16 cellular contexts compared by ENCODE assay signal in genomic region chr17:29740017-29740416, GRCh38.
DNase-seq lines count a peak whose midpoint lies in the region; ATAC-seq and TF ChIP-seq lines count a peak whose summit lies in the region.
"Had no signal": no experiment of that assay in that cellular context is flagged by ENCODE, and none has a peak within 500 bp of the region (broad histone marks: within the 10 kb centered on the region; RNA-seq: fewer than 3 reads in every experiment).

No MANE protein-coding gene starts in this region.

- H3K9me3 ChIP-seq in adrenal gland (replicated peaks in 1 of 3) (no peaks in the 10 kb centered on the region), right lobe of liver (no peaks in the 10 kb centered on the region), spleen (no peaks in the 10 kb centered on the region), GM23248 (ENCODE audit: low read depth) (no peaks in the 10 kb centered on the region)
- H3K9me3 ChIP-seq: suprapubic skin had no signal

- H3K4me1 Mint-ChIP-seq in activated CD4-positive, alpha-beta memory T cell treated with anti-CD3 and anti-CD28 coated beads for 36 hours (ENCODE audit: low read depth): peaks cover 34% of the 10 kb centered on the region
- peaks cover 9% of the 10 kb centered on the region for H3K4me1 Mint-ChIP-seq in activated CD4-positive, alpha-beta memory T cell treated with anti-CD3 and anti-CD28 coated beads, Interleukin-2, amount 10 ng/mL, durations not matched to agents 7 days and 5 days

- H3K4me1 ChIP-seq in adrenal gland (replicated peaks in 1 of 2) (peaks cover 0 to 18% of the 10 kb centered on the region in 2 donors), right lobe of liver (peaks cover 0 to 31% (median 2%) of the 10 kb centered on the region in 4 donors), spleen (peaks cover 15 to 86% (median 50%) of the 10 kb centered on the region in 6 donors), GM23248 (ENCODE audit: insufficient read depth) (no peaks in the 10 kb centered on the region)

- peaks cover 5% of the 10 kb centered on the region for H3K36me3 Mint-ChIP-seq in activated CD4-positive, alpha-beta memory T cell treated with anti-CD3 and anti-CD28 coated beads for 36 hours
- peaks cover 4% of the 10 kb centered on the region for H3K36me3 Mint-ChIP-seq in activated CD4-positive, alpha-beta memory T cell treated with anti-CD3 and anti-CD28 coated beads, Interleukin-2, amount 10 ng/mL, durations not matched to agents 7 days and 5 days (ENCODE audit: low read depth)

- TF ChIP-seq POLR2A in adrenal gland (IDR thresholded peaks at IDR 0.05) (no peak), right lobe of liver (IDR thresholded peaks at IDR 0.05) (no peak), spleen (IDR thresholded peaks at IDR 0.05) (no peak)

- CTCF ChIA-PET in activated CD4-positive, alpha-beta memory T cell treated with anti-CD3 and anti-CD28 coated beads for 36 hours (lab: Charles Lee): no interaction called here
- CTCF ChIA-PET in activated CD4-positive, alpha-beta memory T cell treated with anti-CD3 and anti-CD28 coated beads, Interleukin-2, amount 10 ng/mL, durations not matched to agents 7 days and 5 days (lab: Charles Lee): interaction anchor here (1.5 kb wide), 1 partner anchor 39 kb away, joined by 4 read pairs; no protein-coding TSS in a partner anchor

- H4K20me1 ChIP-seq in GM23248 (ENCODE audit: insufficient read depth): no peaks in the 10 kb centered on the region

- no peak overlapping the region for H3K4me3 Mint-ChIP-seq in activated CD4-positive, alpha-beta memory T cell treated with anti-CD3 and anti-CD28 coated beads for 36 hours
- no peak overlapping the region for H3K4me3 Mint-ChIP-seq in activated CD4-positive, alpha-beta memory T cell treated with anti-CD3 and anti-CD28 coated beads, Interleukin-2, amount 10 ng/mL, durations not matched to agents 7 days and 5 days
- H3K4me3 Mint-ChIP-seq: brain had no signal

- POLR2A ChIA-PET in activated CD4-positive, alpha-beta memory T cell treated with anti-CD3 and anti-CD28 coated beads for 36 hours (lab: Charles Lee): interaction anchor here (1.1 kb wide), 1 partner anchor 20 kb away, joined by 3 read pairs; no protein-coding TSS in a partner anchor
- POLR2A ChIA-PET in activated CD4-positive, alpha-beta memory T cell treated with anti-CD3 and anti-CD28 coated beads, Interleukin-2, amount 10 ng/mL, durations not matched to agents 7 days and 5 days (lab: Charles Lee): interaction anchor here (0.9 kb wide), 1 partner anchor 8 kb away, joined by 3 read pairs; no protein-coding TSS in a partner anchor

- no peaks in the 10 kb centered on the region for H3F3A ChIP-seq in GM23248 (ENCODE audit: insufficient read depth)

- no peaks in the 10 kb centered on the region; the same call in 1 of the 2 replicates for H3K79me2 ChIP-seq in GM23248 (ENCODE audit: insufficient read depth)

- H3K4me3 ChIP-seq in adrenal gland (no peak overlapping the region), right lobe of liver (no peak overlapping the region), spleen (no peak overlapping the region), GM23248 (no peak overlapping the region)
- H3K4me3 ChIP-seq: suprapubic skin had no signal

- H3K4me2 ChIP-seq in GM23248 (ENCODE audit: unreplicated experiment): no peak overlapping the region

- in situ Hi-C loops in GM23248 (cut with MboI): no loop called here

- no peaks in the 10 kb centered on the region for H3K9me3 Mint-ChIP-seq in activated CD4-positive, alpha-beta memory T cell treated with anti-CD3 and anti-CD28 coated beads for 36 hours
- H3K9me3 Mint-ChIP-seq in activated CD4-positive, alpha-beta memory T cell treated with anti-CD3 and anti-CD28 coated beads, Interleukin-2, amount 10 ng/mL, durations not matched to agents 7 days and 5 days: no peaks in the 10 kb centered on the region
- H3K9me3 Mint-ChIP-seq: brain had no signal

- H2AFZ ChIP-seq in GM23248: no peak overlapping the region

- no peak for DNase-seq in activated CD4-positive, alpha-beta memory T cell treated with anti-CD3 and anti-CD28 coated beads for 36 hours
- no peak for DNase-seq in activated CD4-positive, alpha-beta memory T cell treated with anti-CD3 and anti-CD28 coated beads, Interleukin-2, amount 10 ng/mL, durations not matched to agents 7 days and 5 days
- DNase-seq in adrenal gland (no peak), right lobe of liver (peak in 2 of 3 donors; percentile 32 to 70), spleen (no peak), SK-N-DZ (ENCODE audit: low spot score) (no peak), GM23248 (no peak), EL (no peak)
- DNase-seq: DMS153; NCI-H2081 treated with DMSO at 0.1 percent for 48 hours; NK-92 treated with Interleukin-12 subunit alpha and Interleukin-12 subunit beta, amount 100 ng/mL, for 24 hours; retina had no signal

- H3K27ac ChIP-seq in adrenal gland: peak overlapping the region in 3 of 5 donors; percentile 7 to 14 (median 8)
- H3K27ac ChIP-seq in right lobe of liver: peak overlapping the region in 2 of 3 donors; percentile 20 to 47
- H3K27ac ChIP-seq in spleen: peak overlapping the region in 5 of 8 donors; percentile 18 to 87 (median 75)
- H3K27ac ChIP-seq in GM23248: no peak overlapping the region
- H3K27ac ChIP-seq: 22Rv1, suprapubic skin had no signal

- no peaks in the 10 kb centered on the region for H3K27me3 ChIP-seq in adrenal gland
- no peaks in the 10 kb centered on the region for H3K27me3 ChIP-seq in right lobe of liver
- H3K27me3 ChIP-seq in spleen (replicated peaks in 1 of 7): no peaks in the 10 kb centered on the region
- no peaks in the 10 kb centered on the region for H3K27me3 ChIP-seq in GM23248 (replicated peaks; ENCODE audit: insufficient read depth)
- H3K27me3 ChIP-seq: suprapubic skin had no signal

- 38 to 56% (median 50%) methylated on average over 4 of the region's 4 CpGs for WGBS in adrenal gland, 4 donors
- WGBS in right lobe of liver (ENCODE audit: insufficient coverage, low coverage, low lambda C conversion rate, missing lambda C conversion rate): 24% methylated on average over 4 of the region's 4 CpGs
- WGBS in spleen, 5 donors: 63 to 85% (median 74%) methylated on average over 4 of the region's 4 CpGs
- 80% methylated on average over 4 of the region's 4 CpGs for WGBS in GM23248 (ENCODE audit: low coverage in 1 of 2, low lambda C conversion rate in 2 of 2, missing lambda C conversion rate in 2 of 2), 2 experiments

- H3K9me2 ChIP-seq in GM23248 (ENCODE audit: insufficient read depth): no peaks in the 10 kb centered on the region

- ATAC-seq in right lobe of liver: peak; percentile 74 to 87 (median 76)
- ATAC-seq: activated CD4-positive, CD25-positive, alpha-beta regulatory T cell treated with anti-CD3 and anti-CD28 coated beads, Interleukin-2, amount 50 U/mL, for 24 hours had no signal

- no peak overlapping the region for H3K9ac ChIP-seq in GM23248

- H3K27me3 Mint-ChIP-seq in activated CD4-positive, alpha-beta memory T cell treated with anti-CD3 and anti-CD28 coated beads for 36 hours: no peaks in the 10 kb centered on the region
- no peaks in the 10 kb centered on the region for H3K27me3 Mint-ChIP-seq in activated CD4-positive, alpha-beta memory T cell treated with anti-CD3 and anti-CD28 coated beads, Interleukin-2, amount 10 ng/mL, durations not matched to agents 7 days and 5 days
- H3K27me3 Mint-ChIP-seq: brain had no signal

- H3K27ac Mint-ChIP-seq in activated CD4-positive, alpha-beta memory T cell treated with anti-CD3 and anti-CD28 coated beads for 36 hours: peak overlapping the region; percentile 4
- no peak overlapping the region for H3K27ac Mint-ChIP-seq in activated CD4-positive, alpha-beta memory T cell treated with anti-CD3 and anti-CD28 coated beads, Interleukin-2, amount 10 ng/mL, durations not matched to agents 7 days and 5 days

- H3K36me3 ChIP-seq in adrenal gland (replicated peaks in 1 of 2) (no peaks in the 10 kb centered on the region), right lobe of liver (no peaks in the 10 kb centered on the region), spleen (peaks cover 0 to 37% (median 4%) of the 10 kb centered on the region in 6 donors), GM23248 (ENCODE audit: low read depth) (no peaks in the 10 kb centered on the region)
- H3K36me3 ChIP-seq: suprapubic skin had no signal

- TF ChIP-seq CTCF in adrenal gland (IDR thresholded peaks at IDR 0.05) (no peak), right lobe of liver (IDR thresholded peaks at IDR 0.05) (no peak), spleen (IDR thresholded peaks at IDR 0.05 in 8 of 11, conservative IDR thresholded peaks at IDR 0.05 in 3 of 11) (no peak)

- intact Hi-C loops in activated CD4-positive, alpha-beta memory T cell treated with anti-CD3 and anti-CD28 coated beads for 36 hours (cut with micrococcal nuclease): no loop called here
- intact Hi-C loops in adrenal gland (cut with DNase I): no loop called here
- intact Hi-C loops in right lobe of liver (cut with DNase I): no loop called here
- intact Hi-C loops in spleen (cut with DNase I; ENCODE audit: low total_unique reads): no loop called here

Comparison
In these comparisons a context has a peak if more than half of its experiments do, and no peak if none do; other contexts are left out.
1. DNase-seq: peak in right lobe of liver (2 of 3); none in activated CD4-positive, alpha-beta memory T cell treated with anti-CD3 and anti-CD28 coated beads for 36 hours (single experiment), activated CD4-positive, alpha-beta memory T cell treated with anti-CD3 and anti-CD28 coated beads, Interleukin-2, amount 10 ng/mL, durations not matched to agents 7 days and 5 days (single experiment), adrenal gland (0 of 7), spleen (single experiment), SK-N-DZ (single experiment), GM23248 (single experiment) and EL (single experiment).